Comparison of ENCODE assay signal across 7 cellular contexts in genomic region chr2:31319391-31320175, GRCh38.
DNase-seq lines count a peak whose midpoint lies in the region; ATAC-seq and TF ChIP-seq lines count a peak whose summit lies in the region.

No MANE protein-coding gene starts in this region.

- DNase-seq in SJSA1 (ENCODE audit: low read depth in 1 of 2, low spot score in 2 of 2) (peak; percentile 72 to 85), fibroblast of pulmonary artery (ENCODE audit: low read depth) (peak; percentile 29), AG08396 (ENCODE audit: low spot score) (no peak), hippocampal formation (lab: John Stamatoyannopoulos, UW) (no peak)
- peak in 1 of 2 donors; percentile 45 for DNase-seq in stimulated activated naive CD8-positive, alpha-beta T cell treated with anti-CD3 and anti-CD28 coated beads, Interleukin-15, amount 100 ng/mL, for 72 hours

- no peaks in the 10 kb centered on the region for H3K27me3 ChIP-seq in SJSA1 (replicated peaks)

- ATAC-seq in GM18519 (IDR thresholded peaks at IDR 0.05; ENCODE audit: low FRiP score, unreplicated experiment) (peak; percentile 48), HG03066 (IDR thresholded peaks at IDR 0.05; ENCODE audit: low read depth, unreplicated experiment) (peak; percentile 57)
- ATAC-seq in stimulated activated naive CD8-positive, alpha-beta T cell treated with anti-CD3 and anti-CD28 coated beads, Interleukin-15, amount 100 ng/mL, for 72 hours = peak; percentile 77

- H3K9me3 ChIP-seq in SJSA1 (replicated peaks) = no peaks in the 10 kb centered on the region; the same call in 1 of the 2 replicates

- no peak for TF ChIP-seq CTCF in fibroblast of pulmonary artery (IDR thresholded peaks at IDR 0.05; ENCODE audit: low read length, missing control alignments)

- H3K9me3 Mint-ChIP-seq in stimulated activated naive CD8-positive, alpha-beta T cell treated with anti-CD3 and anti-CD28 coated beads, Interleukin-15, amount 100 ng/mL, for 72 hours = no peaks in the 10 kb centered on the region

- H3K27me3 Mint-ChIP-seq in stimulated activated naive CD8-positive, alpha-beta T cell treated with anti-CD3 and anti-CD28 coated beads, Interleukin-15, amount 100 ng/mL, for 72 hours = no peaks in the 10 kb centered on the region

- peak overlapping the region; percentile 3; the same call in 1 of the 2 replicates for H3K27ac ChIP-seq in SJSA1

- H3K4me1 ChIP-seq in SJSA1 (replicated peaks) = peaks cover 33% of the 10 kb centered on the region

- peak overlapping the region in 1 of 2 donors; percentile 90 for H3K27ac Mint-ChIP-seq in stimulated activated naive CD8-positive, alpha-beta T cell treated with anti-CD3 and anti-CD28 coated beads, Interleukin-15, amount 100 ng/mL, for 72 hours

- H3K4me3 ChIP-seq in SJSA1 (no peak overlapping the region), fibroblast of pulmonary artery (replicated peaks; ENCODE audit: low read depth, low read length) (no peak overlapping the region)

- peaks cover 61% of the 10 kb centered on the region for H3K4me1 Mint-ChIP-seq in stimulated activated naive CD8-positive, alpha-beta T cell treated with anti-CD3 and anti-CD28 coated beads, Interleukin-15, amount 100 ng/mL, for 72 hours

- H3K36me3 ChIP-seq in SJSA1 = no peaks in the 10 kb centered on the region

- peak overlapping the region in 1 of 2 donors; percentile 13 for H3K4me3 Mint-ChIP-seq in stimulated activated naive CD8-positive, alpha-beta T cell treated with anti-CD3 and anti-CD28 coated beads, Interleukin-15, amount 100 ng/mL, for 72 hours

Comparison
In these comparisons a context has a peak if more than half of its experiments do, and no peak if none do; other contexts are left out.
1. DNase-seq: peak in SJSA1 (2 of 2) and fibroblast of pulmonary artery (single experiment); none in AG08396 (single experiment) and hippocampal formation (0 of 2).
2. Peak in every context shown above with its lines, with median percentiles within 50 percentile points of each other: ATAC-seq.